In the genomic region with DNA sequence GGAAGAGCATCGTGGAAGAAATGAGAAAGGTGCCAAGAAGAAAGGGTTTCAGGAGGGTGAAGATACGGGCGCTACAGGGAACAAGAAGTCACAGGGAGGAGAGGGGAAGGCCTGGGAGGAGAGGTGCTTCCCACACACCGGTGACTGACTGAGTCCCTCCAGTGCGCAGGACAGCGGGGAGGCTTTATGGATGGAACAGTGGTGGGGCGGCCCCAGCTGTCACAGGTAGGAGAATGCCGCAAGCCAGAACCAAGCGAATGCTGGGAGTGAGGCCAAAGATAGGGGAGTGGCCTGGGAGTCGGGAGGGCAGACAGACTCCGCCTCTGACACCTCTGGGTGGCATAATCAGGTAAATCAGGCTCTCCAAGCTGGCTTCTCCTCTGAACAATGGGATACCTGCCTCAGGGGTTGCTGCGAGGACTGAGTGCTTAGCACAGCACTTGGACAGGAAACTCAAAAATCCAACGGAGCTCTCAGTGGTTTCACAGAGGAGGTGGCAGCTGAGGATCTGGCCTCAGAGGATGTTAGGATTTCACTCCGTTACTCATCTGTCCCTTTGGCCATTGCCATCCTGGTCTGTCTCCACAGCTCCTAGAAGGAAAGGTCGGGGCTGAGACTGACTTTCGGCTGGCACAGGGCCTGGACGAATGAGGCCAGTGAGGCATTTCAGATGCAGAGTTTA, we compare ENCODE assay signal across 8 cellular contexts. TPM values are rescaled to one million over a fixed set of nuclear protein-coding genes. Genes with fewer than 3 reads are reported as not detected.
DNase-seq lines count a peak whose midpoint lies in the region; ATAC-seq and TF ChIP-seq lines count a peak whose summit lies in the region.

No MANE protein-coding gene starts in this region.

- H3K4me3 Mint-ChIP-seq in naive B cell = peak overlapping the region; percentile 84 to 93 (median 88)
- peak overlapping the region; percentile 86 for H3K4me3 Mint-ChIP-seq in stimulated activated naive CD8-positive, alpha-beta T cell treated with anti-CD3 and anti-CD28 coated beads, Interleukin-15, Interleukin-2, amounts not matched to agents 100 ng/mL and 50 ng/mL, for 24 hours

- peak; percentile 47 for ATAC-seq in HG02763 (IDR thresholded peaks at IDR 0.05; ENCODE audit: unreplicated experiment)
- ATAC-seq in naive B cell (ENCODE audit: low read depth in 2 of 2) = peak; percentile 28 to 32
- ATAC-seq in HG03139 (IDR thresholded peaks at IDR 0.05; ENCODE audit: unreplicated experiment) = no peak

- no peaks in the 10 kb centered on the region for H3K9me3 Mint-ChIP-seq in naive B cell
- no peaks in the 10 kb centered on the region for H3K9me3 Mint-ChIP-seq in stimulated activated naive CD8-positive, alpha-beta T cell treated with anti-CD3 and anti-CD28 coated beads, Interleukin-15, Interleukin-2, amounts not matched to agents 100 ng/mL and 50 ng/mL, for 24 hours

- DNase-seq in COR-L47 (lab: John Stamatoyannopoulos, UW) (peak; percentile 94), NCI-H69 (lab: John Stamatoyannopoulos, UW) (peak; percentile 99), epithelial cell of proximal tubule (ENCODE audit: low read depth) (no peak), naive B cell (peak; percentile 33)
- peak; percentile 59 for DNase-seq in activated CD8-positive, alpha-beta memory T cell treated with anti-CD3 and anti-CD28 coated beads, Interleukin-2, amount 50 U/mL, for 4 hours

- peak overlapping the region; percentile 68 to 96 (median 92) for H3K27ac Mint-ChIP-seq in naive B cell
- peak overlapping the region; percentile 69 for H3K27ac Mint-ChIP-seq in stimulated activated naive CD8-positive, alpha-beta T cell treated with anti-CD3 and anti-CD28 coated beads, Interleukin-15, Interleukin-2, amounts not matched to agents 100 ng/mL and 50 ng/mL, for 24 hours

- TF ChIP-seq CTCF in epithelial cell of proximal tubule (conservative IDR thresholded peaks at IDR 0.05; ENCODE audit: low read depth, low read length) = no peak

- H3K36me3 Mint-ChIP-seq in naive B cell = no peaks in the 10 kb centered on the region
- peaks cover 11% of the 10 kb centered on the region for H3K36me3 Mint-ChIP-seq in stimulated activated naive CD8-positive, alpha-beta T cell treated with anti-CD3 and anti-CD28 coated beads, Interleukin-15, Interleukin-2, amounts not matched to agents 100 ng/mL and 50 ng/mL, for 24 hours (ENCODE audit: low read depth)

- H3K4me1 Mint-ChIP-seq in naive B cell = peaks cover 19 to 46% (median 34%) of the 10 kb centered on the region in 3 donors
- H3K4me1 Mint-ChIP-seq in stimulated activated naive CD8-positive, alpha-beta T cell treated with anti-CD3 and anti-CD28 coated beads, Interleukin-15, Interleukin-2, amounts not matched to agents 100 ng/mL and 50 ng/mL, for 24 hours (ENCODE audit: low read depth) = peaks cover 41% of the 10 kb centered on the region

- peak overlapping the region; percentile 94 for H3K4me3 ChIP-seq in epithelial cell of proximal tubule (ENCODE audit: low read depth, low read length)

- H3K27me3 Mint-ChIP-seq in naive B cell = no peaks in the 10 kb centered on the region
- H3K27me3 Mint-ChIP-seq in stimulated activated naive CD8-positive, alpha-beta T cell treated with anti-CD3 and anti-CD28 coated beads, Interleukin-15, Interleukin-2, amounts not matched to agents 100 ng/mL and 50 ng/mL, for 24 hours = no peaks in the 10 kb centered on the region

RNA-seq across cellular contexts. Expression of gene CNP, which starts 0.8 kb away (rescaled TPM):
- 69.8 and 75.9 TPM in 2 replicates for total RNA-seq in epithelial cell of proximal tubule
- 10 to 100 TPM; 27.5 to 42.4 (median 34.8) TPM for polyA plus RNA-seq in naive B cell (ENCODE audit: low read depth in 6 of 6)

RNA-seq across cellular contexts. Expression of gene ODAD4, which starts 35.4 kb away (rescaled TPM):
- total RNA-seq in epithelial cell of proximal tubule = 0.23 and 0.29 TPM in 2 replicates
- under 1 TPM in 4 of 6 donors, not detected in 2; 0.17 to 0.60 (median 0.37) TPM for polyA plus RNA-seq in naive B cell (ENCODE audit: low read depth in 6 of 6)

RNA-seq across cellular contexts. Expression of gene ACLY, which starts 47.1 kb away (rescaled TPM):
- 193 and 311 TPM in 2 replicates for total RNA-seq in epithelial cell of proximal tubule
- polyA plus RNA-seq in naive B cell (ENCODE audit: low read depth in 6 of 6) = 10 to 100 TPM; 34.0 to 63.5 (median 49.8) TPM

RNA-seq across cellular contexts. Expression of gene DNAJC7, which starts 51.4 kb away (rescaled TPM):
- 57.6 and 66.8 TPM in 2 replicates for total RNA-seq in epithelial cell of proximal tubule
- polyA plus RNA-seq in naive B cell (ENCODE audit: low read depth in 6 of 6) = 10 to 100 TPM; 33.4 to 98.0 (median 77.4) TPM

RNA-seq across cellular contexts. Expression of gene NKIRAS2, which starts 54.1 kb away (rescaled TPM):
- 37.7 and 53.3 TPM in 2 replicates for total RNA-seq in epithelial cell of proximal tubule
- polyA plus RNA-seq in naive B cell (ENCODE audit: low read depth in 6 of 6) = 10 to 100 TPM; 25.0 to 42.1 (median 36.1) TPM
